Comparison of ENCODE assay signal across 8 cellular contexts in genomic region chr18:35267809-35268208, GRCh38. TPM values are rescaled to one million over a fixed set of nuclear protein-coding genes. Genes with fewer than 3 reads are reported as not detected.
DNase-seq lines count a peak whose midpoint lies in the region; ATAC-seq and TF ChIP-seq lines count a peak whose summit lies in the region.

No MANE protein-coding gene starts in this region.

- no peaks in the 10 kb centered on the region for H3K27me3 Mint-ChIP-seq in activated CD8-positive, alpha-beta T cell treated with anti-CD3 and anti-CD28 coated beads, Interleukin-2, amount 10 ng/mL, durations not matched to agents 7 days and 5 days (ENCODE audit: low read depth)

- CTCF ChIA-PET in activated CD8-positive, alpha-beta T cell treated with anti-CD3 and anti-CD28 coated beads, Interleukin-2, amount 10 ng/mL, durations not matched to agents 7 days and 5 days (lab: Charles Lee): interaction anchor here (1.7 kb wide), 1 partner anchor 22 kb away, joined by 5 read pairs; no protein-coding TSS in a partner anchor

- ATAC-seq in activated CD8-positive, alpha-beta T cell treated with anti-CD3 and anti-CD28 coated beads, Interleukin-2, amount 10 ng/mL, durations not matched to agents 7 days and 5 days: no peak
- no peak for ATAC-seq in HG03457 (IDR thresholded peaks at IDR 0.05; ENCODE audit: unreplicated experiment)

- H3K36me3 Mint-ChIP-seq in activated CD8-positive, alpha-beta T cell treated with anti-CD3 and anti-CD28 coated beads, Interleukin-2, amount 10 ng/mL, durations not matched to agents 7 days and 5 days (ENCODE audit: low read depth): peaks cover 50% of the 10 kb centered on the region

- H3K9me3 Mint-ChIP-seq in activated CD8-positive, alpha-beta T cell treated with anti-CD3 and anti-CD28 coated beads, Interleukin-2, amount 10 ng/mL, durations not matched to agents 7 days and 5 days (ENCODE audit: insufficient read depth): peaks cover 21% of the 10 kb centered on the region

- peak overlapping the region; percentile 5 for H3K4me3 Mint-ChIP-seq in activated CD8-positive, alpha-beta T cell treated with anti-CD3 and anti-CD28 coated beads, Interleukin-2, amount 10 ng/mL, durations not matched to agents 7 days and 5 days

- TF ChIP-seq CTCF in fibroblast of pulmonary artery (IDR thresholded peaks at IDR 0.05; ENCODE audit: low read length, missing control alignments): no peak

- DNase-seq in activated CD8-positive, alpha-beta T cell treated with anti-CD3 and anti-CD28 coated beads, Interleukin-2, amount 10 ng/mL, durations not matched to agents 7 days and 5 days: no peak
- DNase-seq in fibroblast of pulmonary artery (ENCODE audit: low read depth): no peak
- DNase-seq in skeletal muscle cell (ENCODE audit: low read depth): no peak
- DNase-seq in NK-92 (lab: John Stamatoyannopoulos, UW; ENCODE audit: unreplicated experiment): no peak
- DNase-seq in globus pallidus (ENCODE audit: low spot score): no peak
- no peak for DNase-seq in NCI-H2227 treated with DMSO at 0.1 percent for 48 hours (lab: John Stamatoyannopoulos, UW)

- POLR2A ChIA-PET in activated CD8-positive, alpha-beta T cell treated with anti-CD3 and anti-CD28 coated beads, Interleukin-2, amount 10 ng/mL, durations not matched to agents 7 days and 5 days (lab: Charles Lee): interaction anchor here (1.7 kb wide), 1 partner anchor 22 kb away, joined by 11 read pairs; the partner anchor contains the start of gene ZSCAN30

- H3K4me3 ChIP-seq in GM08714 (ENCODE audit: low read length) (peak overlapping the region; percentile 51; the same call in 1 of the 2 replicates), fibroblast of pulmonary artery (replicated peaks; ENCODE audit: low read depth, low read length) (peak overlapping the region; percentile 50), skeletal muscle cell (ENCODE audit: low read depth, low read length) (peak overlapping the region; percentile 46)

- H3K4me1 Mint-ChIP-seq in activated CD8-positive, alpha-beta T cell treated with anti-CD3 and anti-CD28 coated beads, Interleukin-2, amount 10 ng/mL, durations not matched to agents 7 days and 5 days (ENCODE audit: low read depth): peaks cover 21% of the 10 kb centered on the region

- H3K27ac Mint-ChIP-seq in activated CD8-positive, alpha-beta T cell treated with anti-CD3 and anti-CD28 coated beads, Interleukin-2, amount 10 ng/mL, durations not matched to agents 7 days and 5 days: no peak overlapping the region

RNA-seq across cellular contexts. Expression of gene ZSCAN30, which starts 22.2 kb away (rescaled TPM):
- total RNA-seq in activated CD8-positive, alpha-beta T cell treated with anti-CD3 and anti-CD28 coated beads, Interleukin-2, amount 10 ng/mL, durations not matched to agents 7 days and 5 days: 10 to 100 TPM; 16.0 to 18.3 TPM

RNA-seq across cellular contexts. Expression of gene ZNF397, which starts 27.0 kb away (rescaled TPM):
- 10 to 100 TPM; 11.3 to 12.7 TPM for total RNA-seq in activated CD8-positive, alpha-beta T cell treated with anti-CD3 and anti-CD28 coated beads, Interleukin-2, amount 10 ng/mL, durations not matched to agents 7 days and 5 days
